In the genomic region with DNA sequence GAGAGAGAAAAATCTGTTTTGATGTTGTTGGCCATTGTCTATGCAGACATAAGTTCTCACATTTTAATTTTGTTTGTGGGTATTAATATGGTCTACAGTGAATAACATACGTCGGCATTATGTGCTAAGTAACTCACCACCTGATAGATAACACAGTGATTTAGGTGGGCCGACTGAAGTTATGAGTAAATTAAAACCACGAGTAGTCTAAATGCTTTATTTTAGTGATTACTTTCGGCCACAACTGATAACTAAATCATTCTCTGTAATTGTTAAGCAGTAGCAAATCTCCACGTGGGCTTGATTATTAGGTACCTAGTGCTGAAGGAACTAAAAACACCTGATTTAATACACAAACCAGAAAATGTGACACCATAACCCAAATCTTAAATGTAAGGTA, we compare ENCODE assay signal across 8 cellular contexts. TPM values are rescaled to one million over a fixed set of nuclear protein-coding genes. Genes with fewer than 3 reads are reported as not detected.
DNase-seq lines count a peak whose midpoint lies in the region; ATAC-seq and TF ChIP-seq lines count a peak whose summit lies in the region.

No MANE protein-coding gene starts in this region.

- H2AFZ ChIP-seq in PC-3 (ENCODE audit: low read length) = peak overlapping the region; percentile 91

- intact Hi-C loops in PC-3 (cut with micrococcal nuclease) (loop anchor here (5.0 kb wide), 3 partner anchors 124 to 821 kb away; a partner anchor contains a TSS), psoas muscle (cut with DNase I) (loop anchor here in 1 of 2 donors (5.0 to 10.0 kb wide), 4 partner anchors 44 to 796 kb away; a partner anchor contains a TSS)

- POLR2A ChIA-PET in PC-3 (lab: Charles Lee; ENCODE audit: unreplicated experiment) = interaction anchor here (0.5 to 0.7 kb wide), 2 partner anchors 32 to 450 kb away, joined by 3 to 4 read pairs; no protein-coding TSS in a partner anchor

- H3K9me2 ChIP-seq in PC-3 (replicated peaks; ENCODE audit: low read length) = no peaks in the 10 kb centered on the region

- no peaks in the 10 kb centered on the region for H3K9me3 ChIP-seq in PC-3 (ENCODE audit: low read length)
- no peaks in the 10 kb centered on the region for H3K9me3 ChIP-seq in psoas muscle

- H3K27ac ChIP-seq in PC-3 (ENCODE audit: low read length) (no peak overlapping the region), psoas muscle (peak overlapping the region; percentile 88)

- H3K4me1 ChIP-seq in PC-3 (ENCODE audit: insufficient read depth, low read length) = peaks cover 18% of the 10 kb centered on the region; the same call in 1 of the 2 replicates
- H3K4me1 ChIP-seq in psoas muscle = peaks cover 42% of the 10 kb centered on the region

- no peaks in the 10 kb centered on the region for H3F3A ChIP-seq in PC-3 (ENCODE audit: low read length, unreplicated experiment)

- peaks cover 54% of the 10 kb centered on the region for H3K79me2 ChIP-seq in PC-3 (ENCODE audit: low read length)

- H3K36me3 ChIP-seq in PC-3 (ENCODE audit: low read depth, low read length) = no peaks in the 10 kb centered on the region
- H3K36me3 ChIP-seq in psoas muscle (ENCODE audit: insufficient read depth in 1 of 2, low read depth in 1 of 2) = no peaks in the 10 kb centered on the region

- TSS peak; percentile 55 for BruUV-seq in PC-3 (replicated peaks; lab: Mats Ljungman, UMichigan)

- WGBS in psoas muscle, 3 donors = 46 to 54% (median 53%) methylated on average over 6 of the region's 6 CpGs

- no peaks in the 10 kb centered on the region for H4K20me1 ChIP-seq in PC-3 (ENCODE audit: low read length)

- peak overlapping the region; percentile 91 for H3K4me2 ChIP-seq in PC-3 (ENCODE audit: low read length)

- DNase-seq in GM12864 (ENCODE audit: low read depth) (no peak), PC-3 (no peak), epithelial cell of proximal tubule (ENCODE audit: low read depth) (no peak), psoas muscle (no peak), MV-4-11 (lab: John Stamatoyannopoulos, UW) (no peak), SKM-1 treated with dmso at 0.1 percent for 144 hours (lab: John Stamatoyannopoulos, UW; ENCODE audit: unreplicated experiment) (no peak), T1000 (lab: John Stamatoyannopoulos, UW) (no peak)

- H3K9ac ChIP-seq in PC-3 (ENCODE audit: low read length) = peak overlapping the region; percentile 72

- CTCF ChIA-PET in PC-3 (lab: Charles Lee) = no interaction called here

- ATAC-seq in PC-3 = no peak
- no peak for ATAC-seq in psoas muscle
- ATAC-seq in GM21447 (IDR thresholded peaks at IDR 0.05; ENCODE audit: unreplicated experiment) = no peak

- TF ChIP-seq CTCF in GM12864 (IDR thresholded peaks at IDR 0.05; ENCODE audit: low read depth, low read length, missing control alignments) (no peak), PC-3 (conservative IDR thresholded peaks at IDR 0.05; ENCODE audit: low read depth, low read length) (no peak), epithelial cell of proximal tubule (conservative IDR thresholded peaks at IDR 0.05; ENCODE audit: low read depth, low read length) (no peak), psoas muscle (IDR thresholded peaks at IDR 0.05) (no peak)

- H3K27me3 ChIP-seq in PC-3 (ENCODE audit: low read length) (no peaks in the 10 kb centered on the region), psoas muscle (ENCODE audit: insufficient read depth in 3 of 3, low read length in 2 of 3) (no peaks in the 10 kb centered on the region)

- H3K4me3 ChIP-seq in GM12864 (ENCODE audit: low read depth, low read length) = peak overlapping the region; percentile 96; the same call in 1 of the 2 replicates
- H3K4me3 ChIP-seq in PC-3 (ENCODE audit: low read length) = peak overlapping the region; percentile 90
- peak overlapping the region; percentile 77 for H3K4me3 ChIP-seq in epithelial cell of proximal tubule (ENCODE audit: low read depth, low read length)
- peak overlapping the region; percentile 88 for H3K4me3 ChIP-seq in psoas muscle

RNA-seq across cellular contexts. Expression of a gene that starts 1.2 kb away (rescaled TPM):
- total RNA-seq in PC-3 (2014; rRNA removed) (5.5 and 7.5 TPM in 2 replicates), epithelial cell of proximal tubule (4.4 and 8.5 TPM in 2 replicates), psoas muscle (10 to 100 TPM; 12.7 to 14.0 (median 13.8) TPM)
- 1 to 10 TPM; 2.1 to 7.5 (median 3.2) TPM for polyA plus RNA-seq in psoas muscle

RNA-seq across cellular contexts. Expression of a gene that starts 3.0 kb away (rescaled TPM):
- total RNA-seq in PC-3 (2014; rRNA removed) (5.0 and 7.0 TPM in 2 replicates), epithelial cell of proximal tubule (5.9 and 8.2 TPM in 2 replicates), psoas muscle (1 to 10 TPM; 2.0 to 3.0 (median 2.1) TPM)
- 1 to 10 TPM; 1.9 to 3.8 (median 3.1) TPM for polyA plus RNA-seq in psoas muscle
